ENCODE assay signal across 8 cellular contexts in the genomic region with DNA sequence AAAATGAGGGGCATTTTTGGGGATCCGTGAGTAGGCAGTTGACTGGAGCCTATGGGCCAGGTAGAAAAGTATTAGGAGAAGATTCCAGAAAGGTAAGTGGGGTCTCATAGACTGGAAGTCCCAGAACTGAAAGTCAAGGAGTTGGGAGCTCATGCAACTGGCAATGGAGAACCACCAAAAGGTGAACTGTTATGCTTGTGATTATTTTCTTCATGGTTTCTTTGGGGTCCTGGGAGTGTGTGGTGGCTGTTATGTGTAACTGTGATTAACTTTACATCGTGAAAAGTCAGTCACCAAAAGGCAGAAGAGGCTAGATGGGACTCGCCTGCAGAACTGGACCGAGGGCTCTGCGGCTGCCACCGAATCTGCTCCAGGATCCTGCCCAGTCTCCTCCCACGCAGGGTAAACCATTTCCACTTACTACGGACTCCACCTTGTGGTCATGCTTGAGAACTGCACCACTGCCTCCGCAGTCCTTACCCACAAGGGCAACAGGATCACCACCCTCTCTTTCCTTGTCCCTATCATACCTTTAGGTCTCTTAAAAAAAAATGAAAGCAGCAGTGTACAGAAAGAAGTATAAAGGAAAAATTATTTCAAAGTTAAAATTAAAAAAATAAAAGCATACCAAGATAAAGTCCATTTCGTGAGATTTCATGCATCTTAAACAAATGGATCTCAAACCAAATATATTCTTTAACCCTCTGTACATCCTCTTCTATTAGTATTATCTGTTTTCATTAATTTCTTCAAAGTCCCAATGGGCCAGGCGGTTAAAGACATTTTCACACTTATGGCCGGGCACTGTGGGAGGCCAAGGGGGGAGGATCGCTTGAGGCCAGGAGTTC. TPM values are rescaled to one million over a fixed set of nuclear protein-coding genes. Genes with fewer than 3 reads are reported as not detected.
DNase-seq lines count a peak whose midpoint lies in the region; ATAC-seq and TF ChIP-seq lines count a peak whose summit lies in the region.

No MANE protein-coding gene starts in this region.

- peaks cover 0 to 6% (median 0%) of the 10 kb centered on the region in 5 donors for H3K9me3 ChIP-seq in subcutaneous abdominal adipose tissue (ENCODE audit: control insufficient read depth in 5 of 5, low read length in 5 of 5)

- ATAC-seq in GM21390 (IDR thresholded peaks at IDR 0.05; ENCODE audit: unreplicated experiment), result peak; percentile 74

- peaks cover 10% of the 10 kb centered on the region for H3K36me3 Mint-ChIP-seq in activated T-helper 1 cell treated with anti-CD3 and anti-CD28 coated beads, Interleukin-12 subunit alpha, Interleukin-12 subunit beta, Interleukin-2, Interleukin-4 antibody, amounts not matched to agents 30 ng/mL and 10 ng/mL and 1 ng/mL, durations not matched to agents 14 hours and 24 hours and 36 hours (ENCODE audit: low read depth)

- peaks cover 25% of the 10 kb centered on the region for H3K4me1 Mint-ChIP-seq in activated T-helper 1 cell treated with anti-CD3 and anti-CD28 coated beads, Interleukin-12 subunit alpha, Interleukin-12 subunit beta, Interleukin-2, Interleukin-4 antibody, amounts not matched to agents 30 ng/mL and 10 ng/mL and 1 ng/mL, durations not matched to agents 14 hours and 24 hours and 36 hours (ENCODE audit: low read depth)

- H3K9ac ChIP-seq in subcutaneous abdominal adipose tissue (ENCODE audit: low read length in 5 of 5), result peak overlapping the region in 1 of 5 donors; percentile 20

- H3K4me3 Mint-ChIP-seq in activated T-helper 1 cell treated with anti-CD3 and anti-CD28 coated beads, Interleukin-12 subunit alpha, Interleukin-12 subunit beta, Interleukin-2, Interleukin-4 antibody, amounts not matched to agents 30 ng/mL and 10 ng/mL and 1 ng/mL, durations not matched to agents 14 hours and 24 hours and 36 hours, result no peak overlapping the region

- no peak overlapping the region for H3K27ac Mint-ChIP-seq in activated T-helper 1 cell treated with anti-CD3 and anti-CD28 coated beads, Interleukin-12 subunit alpha, Interleukin-12 subunit beta, Interleukin-2, Interleukin-4 antibody, amounts not matched to agents 30 ng/mL and 10 ng/mL and 1 ng/mL, durations not matched to agents 14 hours and 24 hours and 36 hours

- peaks cover 0 to 5% (median 0%) of the 10 kb centered on the region in 5 donors for H3K36me3 ChIP-seq in subcutaneous abdominal adipose tissue (ENCODE audit: control insufficient read depth in 5 of 5, insufficient read depth in 5 of 5, low read length in 5 of 5)

- H3K4me1 ChIP-seq in subcutaneous abdominal adipose tissue (ENCODE audit: control insufficient read depth in 5 of 5, insufficient read depth in 5 of 5, low read length in 5 of 5), result peaks cover 3 to 14% (median 9%) of the 10 kb centered on the region in 5 donors

- peak; percentile 64 for DNase-seq in COR-L47 (lab: John Stamatoyannopoulos, UW)
- DNase-seq in RKO (ENCODE audit: low spot score), result peak; percentile 88
- DNase-seq in activated T-helper 1 cell treated with anti-CD3 and anti-CD28 coated beads, Interleukin-12 subunit alpha, Interleukin-12 subunit beta, Interleukin-2, Interleukin-4 antibody, amounts not matched to agents 30 ng/mL and 10 ng/mL and 1 ng/mL, durations not matched to agents 14 hours and 24 hours and 36 hours (ENCODE audit: low spot score), result peak; percentile 67
- peak; percentile 93 for DNase-seq in fibroblast of pulmonary artery (ENCODE audit: low read depth)
- DNase-seq in nucleus accumbens (lab: John Stamatoyannopoulos, UW), result peak in 53 of 56 donors; percentile 12 to 92 (median 67)

- H3K27ac ChIP-seq in subcutaneous abdominal adipose tissue (ENCODE audit: low read depth, low read length), result no peak overlapping the region

- H3K27me3 Mint-ChIP-seq in activated T-helper 1 cell treated with anti-CD3 and anti-CD28 coated beads, Interleukin-12 subunit alpha, Interleukin-12 subunit beta, Interleukin-2, Interleukin-4 antibody, amounts not matched to agents 30 ng/mL and 10 ng/mL and 1 ng/mL, durations not matched to agents 14 hours and 24 hours and 36 hours (ENCODE audit: insufficient read depth), result no peaks in the 10 kb centered on the region

- intact Hi-C loops in activated T-helper 1 cell treated with anti-CD3 and anti-CD28 coated beads, Interleukin-12 subunit alpha, Interleukin-12 subunit beta, Interleukin-2, Interleukin-4 antibody, amounts not matched to agents 30 ng/mL and 10 ng/mL and 1 ng/mL, durations not matched to agents 14 hours and 24 hours and 36 hours (cut with micrococcal nuclease), result loop anchor here (1.0 to 5.0 kb wide), 6 partner anchors 16 to 533 kb away; a partner anchor contains a TSS

- H3K27me3 ChIP-seq in subcutaneous abdominal adipose tissue (ENCODE audit: control insufficient read depth in 5 of 5, insufficient read depth in 4 of 5, low read length in 5 of 5), result no peaks in the 10 kb centered on the region

- peaks cover 18% of the 10 kb centered on the region for H3K9me3 Mint-ChIP-seq in activated T-helper 1 cell treated with anti-CD3 and anti-CD28 coated beads, Interleukin-12 subunit alpha, Interleukin-12 subunit beta, Interleukin-2, Interleukin-4 antibody, amounts not matched to agents 30 ng/mL and 10 ng/mL and 1 ng/mL, durations not matched to agents 14 hours and 24 hours and 36 hours

- H3K4me3 ChIP-seq in fibroblast of pulmonary artery (replicated peaks; ENCODE audit: low read depth, low read length) (peak overlapping the region; percentile 27), subcutaneous abdominal adipose tissue (ENCODE audit: low read depth in 1 of 5, low read length in 5 of 5) (peak overlapping the region in 4 of 5 donors; percentile 41 to 58 (median 48))

- peak; percentile 69 for TF ChIP-seq CTCF in LNCAP (IDR thresholded peaks at IDR 0.05)
- TF ChIP-seq CTCF in fibroblast of pulmonary artery (IDR thresholded peaks at IDR 0.05; ENCODE audit: low read length, missing control alignments), result peak; percentile 96

RNA-seq across cellular contexts. Expression of a gene that starts 15.6 kb away (rescaled TPM):
- total RNA-seq in activated T-helper 1 cell treated with anti-CD3 and anti-CD28 coated beads, Interleukin-12 subunit alpha, Interleukin-12 subunit beta, Interleukin-2, Interleukin-4 antibody, amounts not matched to agents 30 ng/mL and 10 ng/mL and 1 ng/mL, durations not matched to agents 14 hours and 24 hours and 36 hours, result 4.0 and 5.5 TPM in 2 replicates

RNA-seq across cellular contexts. Expression of a gene that starts 51.4 kb away (rescaled TPM):
- 14.4 and 15.1 TPM in 2 replicates for total RNA-seq in activated T-helper 1 cell treated with anti-CD3 and anti-CD28 coated beads, Interleukin-12 subunit alpha, Interleukin-12 subunit beta, Interleukin-2, Interleukin-4 antibody, amounts not matched to agents 30 ng/mL and 10 ng/mL and 1 ng/mL, durations not matched to agents 14 hours and 24 hours and 36 hours
